In genomic region chr5:57177479-57178156, GRCh38 we compare ENCODE assay signal across 9 cellular contexts. TPM values are rescaled to one million over a fixed set of nuclear protein-coding genes. Genes with fewer than 3 reads are reported as not detected.
DNase-seq lines count a peak whose midpoint lies in the region; ATAC-seq and TF ChIP-seq lines count a peak whose summit lies in the region.
"Had no signal": no experiment of that assay in that cellular context is flagged by ENCODE, and none has a peak within 500 bp of the region (broad histone marks: within the 10 kb centered on the region; RNA-seq: fewer than 3 reads in every experiment).

No MANE protein-coding gene starts in this region.

- no peaks in the 10 kb centered on the region for H3K27me3 ChIP-seq in left ventricle myocardium inferior (ENCODE audit: low read depth)
- no peaks in the 10 kb centered on the region for H3K27me3 ChIP-seq in brain microvascular endothelial cell (replicated peaks)
- no peaks in the 10 kb centered on the region for H3K27me3 ChIP-seq in muscle layer of colon (ENCODE audit: control insufficient read depth in 1 of 2, insufficient read depth in 2 of 2, low read length in 2 of 2)

- TF ChIP-seq CTCF in left ventricle myocardium inferior (IDR thresholded peaks at IDR 0.05; ENCODE audit: borderline replicate concordance) = no peak
- no peak for TF ChIP-seq CTCF in brain microvascular endothelial cell (IDR thresholded peaks at IDR 0.05; ENCODE audit: low read depth, low read length, missing control alignments)

- H3K27ac ChIP-seq in left ventricle myocardium inferior (replicated peaks) (peak overlapping the region; percentile 97), brain microvascular endothelial cell (no peak overlapping the region), muscle layer of colon (ENCODE audit: low read depth, low read length) (peak overlapping the region; percentile 17)

- H3K36me3 ChIP-seq in left ventricle myocardium inferior (no peaks in the 10 kb centered on the region), brain microvascular endothelial cell (replicated peaks) (peaks cover 3% of the 10 kb centered on the region), muscle layer of colon (ENCODE audit: insufficient read depth, low read length) (no peaks in the 10 kb centered on the region)

- no peaks in the 10 kb centered on the region for H3K9me3 ChIP-seq in left ventricle myocardium inferior (replicated peaks)
- H3K9me3 ChIP-seq in muscle layer of colon (ENCODE audit: low read length) = no peaks in the 10 kb centered on the region

- in situ Hi-C loops in brain microvascular endothelial cell (cut with HindIII; ENCODE audit: low pct_ligation_motif_present, low sequenced_read_pairs) = no loop called here

- H3K4me1 ChIP-seq in left ventricle myocardium inferior (peaks cover 94% of the 10 kb centered on the region), muscle layer of colon (ENCODE audit: insufficient read depth, low read length) (peaks cover 24% of the 10 kb centered on the region)

- ATAC-seq in Right ventricle myocardium inferior (no peak), GM18505 (IDR thresholded peaks at IDR 0.05; ENCODE audit: unreplicated experiment) (no peak), GM18511 (IDR thresholded peaks at IDR 0.05; ENCODE audit: unreplicated experiment) (no peak)

- peak overlapping the region; percentile 87 for H3K4me3 ChIP-seq in left ventricle myocardium inferior
- H3K4me3 ChIP-seq in brain microvascular endothelial cell (ENCODE audit: low read depth, low read length) = peak overlapping the region; percentile 2
- H3K4me3 ChIP-seq in muscle layer of colon (ENCODE audit: low read depth in 1 of 2, low read length in 2 of 2) = peak overlapping the region in 1 of 2 donors; percentile 94

- intact Hi-C loops in left ventricle myocardium inferior (cut with micrococcal nuclease) = no loop called here
- intact Hi-C loops in Right ventricle myocardium inferior (cut with DNase I) = no loop called here

- TF ChIP-seq POLR2A in GM18505 (IDR thresholded peaks at IDR 0.05; ENCODE audit: borderline replicate concordance, extremely low read depth, insufficient read depth, insufficient read length) = no peak

- no peak overlapping the region for H3K9ac ChIP-seq in muscle layer of colon (ENCODE audit: low read length)

- no peak for DNase-seq in left ventricle myocardium inferior
- no peak for DNase-seq in Right ventricle myocardium inferior (ENCODE audit: missing footprints)
- DNase-seq in brain microvascular endothelial cell = no peak
- DNase-seq in germinal center (ENCODE audit: low spot score) = no peak
- no peak for DNase-seq in GM03348 (ENCODE audit: low spot score)
- DNase-seq: effector CD8-positive, alpha-beta T cell had no signal

RNA-seq across cellular contexts. Expression of gene GPBP1, which starts 3.8 kb away (rescaled TPM):
- total RNA-seq in left ventricle myocardium inferior (47.4 TPM), Right ventricle myocardium inferior (58.9 TPM)
